24 cellular contexts compared by ENCODE assay signal in genomic region chr6:109788687-109789086, GRCh38.
DNase-seq lines count a peak whose midpoint lies in the region; ATAC-seq and TF ChIP-seq lines count a peak whose summit lies in the region.
"Had no signal": no experiment of that assay in that cellular context is flagged by ENCODE, and none has a peak within 500 bp of the region (broad histone marks: within the 10 kb centered on the region; RNA-seq: fewer than 3 reads in every experiment).

No MANE protein-coding gene starts in this region.

- H3K4me1 ChIP-seq in heart left ventricle: peaks cover 0 to 8% (median 5%) of the 10 kb centered on the region in 12 donors
- H3K4me1 ChIP-seq: BLaER1 had no signal

- TF ChIP-seq CTCF in AG10803 (conservative IDR thresholded peaks at IDR 0.05; ENCODE audit: low read length): no peak
- TF ChIP-seq CTCF in astrocyte of the cerebellum (IDR thresholded peaks at IDR 0.05; ENCODE audit: low read depth, low read length, missing control alignments): no peak
- no peak for TF ChIP-seq CTCF in fibroblast of the aortic adventitia (IDR thresholded peaks at IDR 0.05; ENCODE audit: insufficient read depth, low read length)
- TF ChIP-seq CTCF in heart left ventricle (IDR thresholded peaks at IDR 0.05): no peak

- H3K27me3 ChIP-seq in MG63: no peaks in the 10 kb centered on the region
- no peaks in the 10 kb centered on the region for H3K27me3 ChIP-seq in heart left ventricle
- H3K27me3 ChIP-seq: BLaER1 had no signal

- in situ Hi-C loops in astrocyte of the cerebellum (cut with HindIII; ENCODE audit: low sequenced_read_pairs): no loop called here

- H3K4me3 ChIP-seq in AG10803 (ENCODE audit: low read length) (no peak overlapping the region), MG63 (no peak overlapping the region), astrocyte of the cerebellum (ENCODE audit: low read depth, low read length) (no peak overlapping the region), fibroblast of the aortic adventitia (ENCODE audit: low read depth, low read length) (no peak overlapping the region), heart left ventricle (no peak overlapping the region)
- H3K4me3 ChIP-seq: BLaER1, K562 had no signal

- 73 to 86% (median 78%) methylated on average over 3 of the region's 3 CpGs for WGBS in heart left ventricle, 4 donors

- no peak for TF ChIP-seq POLR2A in heart left ventricle (IDR thresholded peaks at IDR 0.05)

- H3K36me3 ChIP-seq in MG63 (no peaks in the 10 kb centered on the region; the same call in 1 of the 2 replicates), heart left ventricle (peaks cover 0 to 48% (median 29%) of the 10 kb centered on the region in 9 donors)

- no peak overlapping the region for H3K27ac ChIP-seq in heart left ventricle
- H3K27ac ChIP-seq: BLaER1 had no signal

- DNase-seq in AG10803 (ENCODE audit: low read depth) (peak; percentile 52), MG63 (peak; percentile 13), astrocyte of the cerebellum (ENCODE audit: low read depth) (peak; percentile 45), fibroblast of the aortic adventitia (ENCODE audit: low read depth) (peak; percentile 94), heart left ventricle (no peak)
- DNase-seq in stimulated activated CD4-positive, alpha-beta T cell treated with anti-CD3 and anti-CD28 coated beads, Interleukin-15, amount 100 ng/mL, for 24 hours: no peak
- DNase-seq: 8988T; ACHN; CD4-positive, CD25-positive, alpha-beta regulatory T cell; DMS153; DND-41; H7; Kasumi-1; MV-4-11; NCI-H1105 treated with DMSO at 0.1 percent for 48 hours; NCI-H2029; NCI-H446 treated with DMSO at 0.1 percent for 48 hours; NCI-H526; NK-92 treated with Interleukin-12 subunit alpha and Interleukin-12 subunit beta, amount 100 ng/mL, for 24 hours; PC-3 had no signal

- ATAC-seq in heart left ventricle: no peak
- ATAC-seq in HG03196 (IDR thresholded peaks at IDR 0.05; ENCODE audit: unreplicated experiment): no peak
- ATAC-seq: HepG2, K562, PC-3 had no signal

- intact Hi-C loops in heart left ventricle (cut with DNase I): loop anchor here in 2 of 10 donors (10.0 kb wide), 1 partner anchor 84 kb away; no protein-coding TSS in a partner anchor

- H3K9me3 ChIP-seq in MG63 (no peaks in the 10 kb centered on the region), heart left ventricle (no peaks in the 10 kb centered on the region)

Comparison
In these comparisons a context has a peak if more than half of its experiments do, and no peak if none do; other contexts are left out.
1. DNase-seq: peak in AG10803 (single experiment), MG63 (single experiment), astrocyte of the cerebellum (single experiment) and fibroblast of the aortic adventitia (single experiment); none in stimulated activated CD4-positive, alpha-beta T cell treated with anti-CD3 and anti-CD28 coated beads, Interleukin-15, amount 100 ng/mL, for 24 hours (single experiment) and heart left ventricle (0 of 5).